2 cellular contexts compared by ENCODE assay signal in the genomic region with DNA sequence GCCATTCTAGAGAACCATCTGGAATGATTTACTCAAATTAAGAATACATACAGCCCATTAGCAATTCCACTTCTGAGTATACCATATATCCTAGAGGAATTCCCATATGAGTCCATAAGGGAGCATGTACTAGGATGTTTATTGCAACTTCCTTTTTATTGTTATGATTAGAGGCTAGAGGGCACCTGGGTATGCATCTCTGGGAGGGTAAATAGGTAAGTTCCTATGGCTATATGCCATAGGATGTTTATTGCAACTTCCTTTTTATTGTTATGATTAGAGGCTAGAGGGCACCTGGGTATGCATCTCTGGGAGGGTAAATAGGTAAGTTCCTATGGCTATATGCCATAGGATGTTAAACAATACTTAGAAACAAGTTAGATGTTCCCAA. TPM values are rescaled to one million over a fixed set of nuclear protein-coding genes. Genes with fewer than 3 reads are reported as not detected.
"Had no signal": no experiment of that assay in that cellular context is flagged by ENCODE, and none has a peak within 500 bp of the region (broad histone marks: within the 10 kb centered on the region; RNA-seq: fewer than 3 reads in every experiment).

No MANE protein-coding gene starts in this region.

RNA-seq across cellular contexts. Expression of a gene that starts 7.1 kb away (rescaled TPM):
- total RNA-seq: left lobe of liver, lung microvascular endothelial cell had no signal
